ENCODE assay signal across 10 cellular contexts in the genomic region with DNA sequence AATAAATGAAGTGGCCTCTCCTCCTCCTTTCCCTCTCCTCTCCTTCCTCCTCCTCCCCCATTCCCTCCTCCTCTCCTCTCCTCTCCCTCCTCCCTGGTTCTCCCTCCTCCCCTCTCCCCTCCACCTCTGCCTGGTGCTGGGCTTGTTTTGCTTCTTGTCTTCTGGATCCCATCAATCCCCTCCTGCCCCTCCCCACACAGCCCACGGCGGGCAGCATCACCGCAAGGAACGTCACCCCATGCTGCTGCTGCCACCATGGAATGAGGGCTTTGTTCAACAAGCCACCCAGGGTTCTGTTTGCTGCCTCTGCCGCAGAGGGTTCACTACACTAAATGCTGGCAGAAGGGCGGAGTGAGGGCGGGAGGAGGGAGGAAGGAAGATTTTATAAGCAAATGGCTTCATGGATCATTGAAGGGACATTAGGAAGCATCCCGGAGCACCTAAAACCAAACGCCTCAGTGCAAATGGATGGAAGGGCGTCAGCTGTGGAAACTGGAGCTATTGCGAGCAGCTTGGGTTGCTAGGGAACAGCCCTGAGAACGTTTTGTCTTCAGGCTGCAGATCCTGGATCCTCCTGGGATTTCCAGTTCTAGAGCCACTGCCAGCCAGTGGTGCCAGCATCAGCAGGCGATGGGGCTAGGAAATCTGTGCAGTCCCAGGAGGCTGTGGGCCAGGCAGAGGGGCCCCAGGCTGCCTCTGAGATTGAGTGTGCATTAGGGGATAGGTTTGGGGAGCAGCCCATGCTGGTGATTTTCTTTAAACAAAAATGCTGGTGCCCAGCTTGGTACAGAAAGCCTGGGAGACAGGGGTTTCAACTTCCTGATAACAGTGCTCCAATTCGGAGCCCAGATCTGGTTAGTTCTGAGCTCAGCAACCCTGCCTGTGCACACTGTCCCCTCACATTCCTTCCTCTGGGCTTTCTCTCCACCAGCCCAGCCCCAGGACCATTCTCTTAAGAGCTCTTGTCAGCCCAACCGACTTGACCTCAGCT.
DNase-seq lines count a peak whose midpoint lies in the region; TF ChIP-seq lines count a peak whose summit lies in the region.
"Had no signal": no experiment of that assay in that cellular context is flagged by ENCODE, and none has a peak within 500 bp of the region (broad histone marks: within the 10 kb centered on the region; RNA-seq: fewer than 3 reads in every experiment).

No MANE protein-coding gene starts in this region.

- no peak overlapping the region for H2AFZ ChIP-seq in Karpas-422 (ENCODE audit: low read length)

- H3K27me3 Mint-ChIP-seq in endothelial cell (ENCODE audit: unreplicated experiment): peaks cover 2% of the 10 kb centered on the region

- H3K27ac Mint-ChIP-seq in endothelial cell (ENCODE audit: unreplicated experiment): no peak overlapping the region

- H3K9me3 ChIP-seq in ascending aorta (no peaks in the 10 kb centered on the region), thymus (ENCODE audit: control insufficient read depth) (no peaks in the 10 kb centered on the region), Karpas-422 (ENCODE audit: low read length) (no peaks in the 10 kb centered on the region), MG63 (no peaks in the 10 kb centered on the region)

- H3K79me2 ChIP-seq in Karpas-422 (ENCODE audit: low read length): no peaks in the 10 kb centered on the region

- no peaks in the 10 kb centered on the region for H3K27me3 ChIP-seq in ascending aorta
- no peaks in the 10 kb centered on the region for H3K27me3 ChIP-seq in layer of hippocampus (ENCODE audit: control insufficient read depth, insufficient read depth, low read length)
- no peaks in the 10 kb centered on the region for H3K27me3 ChIP-seq in thymus (ENCODE audit: control insufficient read depth, insufficient read depth)
- no peaks in the 10 kb centered on the region for H3K27me3 ChIP-seq in Karpas-422 (ENCODE audit: low read length)
- H3K27me3 ChIP-seq in MG63: no peaks in the 10 kb centered on the region

- no peak for TF ChIP-seq CTCF in ascending aorta (IDR thresholded peaks at IDR 0.05)
- no peak for TF ChIP-seq CTCF in endothelial cell (IDR thresholded peaks at IDR 0.05; ENCODE audit: unreplicated experiment)

- H3K36me3 Mint-ChIP-seq in endothelial cell (ENCODE audit: low read depth, unreplicated experiment): no peaks in the 10 kb centered on the region
- H3K36me3 Mint-ChIP-seq: naive thymus-derived CD8-positive, alpha-beta T cell had no signal

- no peaks in the 10 kb centered on the region for H4K20me1 ChIP-seq in Karpas-422 (ENCODE audit: insufficient read depth, low read depth, low read length)

- peaks cover 0 to 20% of the 10 kb centered on the region in 2 donors for H3K4me1 ChIP-seq in ascending aorta
- H3K4me1 ChIP-seq in thymus (ENCODE audit: control insufficient read depth, insufficient read depth, low read length): no peaks in the 10 kb centered on the region
- no peaks in the 10 kb centered on the region for H3K4me1 ChIP-seq in Karpas-422 (ENCODE audit: low read length)

- H3K9me3 Mint-ChIP-seq in endothelial cell (ENCODE audit: unreplicated experiment): no peaks in the 10 kb centered on the region
- H3K9me3 Mint-ChIP-seq: naive thymus-derived CD8-positive, alpha-beta T cell had no signal

- H3K9me2 ChIP-seq in Karpas-422 (replicated peaks; ENCODE audit: insufficient read depth, low read length): no peaks in the 10 kb centered on the region

- H3K36me3 ChIP-seq in ascending aorta (no peaks in the 10 kb centered on the region), thymus (ENCODE audit: control insufficient read depth, insufficient read depth) (no peaks in the 10 kb centered on the region), Karpas-422 (ENCODE audit: insufficient read depth, low read length) (no peaks in the 10 kb centered on the region), MG63 (no peaks in the 10 kb centered on the region)

- intact Hi-C loops in ascending aorta (cut with DNase I): loop anchor here (5.0 kb wide), 1 partner anchor 378 kb away; the partner anchor contains the start of gene ZMIZ1

- no peak overlapping the region for H3K9ac ChIP-seq in Karpas-422 (ENCODE audit: low read length)

- H3K4me3 ChIP-seq in ascending aorta (peak overlapping the region in 1 of 2 donors; percentile 55), thymus (ENCODE audit: low read length) (no peak overlapping the region), Karpas-422 (ENCODE audit: low read length) (no peak overlapping the region), MG63 (no peak overlapping the region)
- H3K4me3 ChIP-seq: GM12878 had no signal

- H3K27ac ChIP-seq in ascending aorta: peak overlapping the region; percentile 55 to 68
- H3K27ac ChIP-seq in layer of hippocampus (ENCODE audit: low read depth, low read length): peak overlapping the region; percentile 16
- H3K27ac ChIP-seq in thymus (ENCODE audit: low read depth): peak overlapping the region; percentile 9
- no peak overlapping the region for H3K27ac ChIP-seq in Karpas-422 (ENCODE audit: low read length)

- H3K4me3 Mint-ChIP-seq in endothelial cell (ENCODE audit: unreplicated experiment): no peak overlapping the region
- H3K4me3 Mint-ChIP-seq: naive thymus-derived CD8-positive, alpha-beta T cell had no signal

- H3K4me1 Mint-ChIP-seq in endothelial cell (ENCODE audit: unreplicated experiment): no peaks in the 10 kb centered on the region
- H3K4me1 Mint-ChIP-seq: naive thymus-derived CD8-positive, alpha-beta T cell had no signal

- WGBS in thymus: 85% methylated on average over 15 of the region's 15 CpGs

- DNase-seq in NCI-H146 treated with DMSO at 0.1 percent for 48 hours (lab: John Stamatoyannopoulos, UW; ENCODE audit: unreplicated experiment) (peak; percentile 72), ascending aorta (ENCODE audit: low spot score in 2 of 2) (peak; percentile 59 to 86), endothelial cell (ENCODE audit: low spot score) (no peak), Karpas-422 (no peak), MG63 (no peak)
- DNase-seq: activated CD8-positive, alpha-beta memory T cell treated with anti-CD3 and anti-CD28 coated beads for 24 hours; naive thymus-derived CD8-positive, alpha-beta T cell had no signal

- H3K4me2 ChIP-seq in Karpas-422 (ENCODE audit: low read depth, low read length, poor library complexity, severe bottlenecking): no peak overlapping the region

Comparison
In these comparisons a context has a peak if more than half of its experiments do, and no peak if none do; other contexts are left out.
1. DNase-seq: peak in NCI-H146 treated with DMSO at 0.1 percent for 48 hours (single experiment) and ascending aorta (2 of 2); none in endothelial cell (single experiment), Karpas-422 (single experiment) and MG63 (single experiment).